In the genomic region with DNA sequence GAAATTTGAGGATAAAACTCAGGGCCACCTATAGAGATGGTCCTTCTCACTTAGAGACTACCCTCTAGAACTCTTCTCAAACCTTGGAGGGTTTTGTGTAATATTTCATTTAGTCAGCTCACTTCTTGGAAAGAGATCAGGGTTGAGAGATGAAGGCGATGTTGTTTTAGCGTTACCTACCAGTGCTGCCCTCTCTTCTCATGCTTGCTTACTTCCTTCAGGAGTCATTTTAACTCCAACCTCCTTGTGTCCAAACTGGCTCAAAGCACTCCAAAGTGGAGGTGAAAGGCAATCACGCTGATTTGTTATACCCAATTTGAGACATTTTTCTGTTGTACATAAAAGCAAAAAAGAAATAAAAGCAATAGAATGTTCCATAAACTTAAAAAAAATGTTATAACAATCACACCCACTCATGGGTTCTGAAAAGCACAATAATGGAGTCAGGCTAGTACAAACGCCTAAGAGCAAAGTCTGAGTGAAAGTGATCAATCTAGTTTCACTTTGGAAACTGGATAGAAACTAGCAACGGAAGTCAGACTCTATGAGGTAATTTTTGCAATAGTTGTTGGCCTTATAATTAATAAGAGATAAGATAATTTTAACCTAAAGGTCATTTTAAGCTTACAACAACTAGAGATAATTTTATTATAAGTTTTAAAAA, we compare ENCODE assay signal across 11 cellular contexts.
A peak's percentile ranks its signal among the peaks of the same experiment; 100 is the strongest.
DNase-seq lines count a peak whose midpoint lies in the region; ATAC-seq and TF ChIP-seq lines count a peak whose summit lies in the region.
"Had no signal": no experiment of that assay in that cellular context is flagged by ENCODE, and none has a peak within 500 bp of the region (broad histone marks: within the 10 kb centered on the region; RNA-seq: fewer than 3 reads in every experiment).

No MANE protein-coding gene starts in this region.

- TF ChIP-seq POLR2A in gastroesophageal sphincter (IDR thresholded peaks at IDR 0.05) = no peak

- no peak for TF ChIP-seq CTCF in natural killer cell (IDR thresholded peaks at IDR 0.05)
- no peak for TF ChIP-seq CTCF in SK-N-SH (IDR thresholded peaks at IDR 0.05)
- no peak for TF ChIP-seq CTCF in gastroesophageal sphincter (IDR thresholded peaks at IDR 0.05)

- no peaks in the 10 kb centered on the region for H3K9me3 ChIP-seq in SK-N-SH
- H3K9me3 ChIP-seq in gastroesophageal sphincter = no peaks in the 10 kb centered on the region
- H3K9me3 ChIP-seq: SJSA1 had no signal

- WGBS in SK-N-SH (ENCODE audit: low lambda C conversion rate) = 96% methylated on average over 5 of the region's 5 CpGs
- WGBS in gastroesophageal sphincter (ENCODE audit: low coverage in 1 of 2), 2 donors = 72 to 78% methylated on average over 5 of the region's 5 CpGs

- H3K4me3 ChIP-seq in SK-N-SH (ENCODE audit: low read depth in 2 of 2, low read length in 1 of 2) = no peak overlapping the region
- no peak overlapping the region for H3K4me3 ChIP-seq in H7 (ENCODE audit: insufficient read depth, low read depth, low read length)
- no peak overlapping the region for H3K4me3 ChIP-seq in gastroesophageal sphincter
- H3K4me3 ChIP-seq: SJSA1 had no signal

- no peaks in the 10 kb centered on the region for H3K9me3 Mint-ChIP-seq in activated naive CD8-positive, alpha-beta T cell (ENCODE audit: low read depth)
- no peaks in the 10 kb centered on the region for H3K9me3 Mint-ChIP-seq in natural killer cell

- H3K36me3 Mint-ChIP-seq in activated naive CD8-positive, alpha-beta T cell = peaks cover 9% of the 10 kb centered on the region
- H3K36me3 Mint-ChIP-seq in natural killer cell = no peaks in the 10 kb centered on the region

- no peaks in the 10 kb centered on the region for H3K27me3 Mint-ChIP-seq in activated naive CD8-positive, alpha-beta T cell
- H3K27me3 Mint-ChIP-seq in natural killer cell (ENCODE audit: low read depth in 2 of 2) = no peaks in the 10 kb centered on the region

- H4K20me1 ChIP-seq in SK-N-SH (ENCODE audit: insufficient read depth) = no peaks in the 10 kb centered on the region

- peaks cover 97% of the 10 kb centered on the region for H3K79me2 ChIP-seq in SK-N-SH (ENCODE audit: insufficient read depth)

- TF ChIP-seq RAD21 in SK-N-SH (IDR thresholded peaks at IDR 0.05; ENCODE audit: low read length) = no peak

- H3K9me2 ChIP-seq in SK-N-SH = no peaks in the 10 kb centered on the region

- H3K9ac ChIP-seq in SK-N-SH = no peak overlapping the region

- no peaks in the 10 kb centered on the region for H3F3A ChIP-seq in SK-N-SH (replicated peaks; ENCODE audit: insufficient read depth)

- no peak overlapping the region for H3K4me2 ChIP-seq in SK-N-SH

- H3K4me3 Mint-ChIP-seq in activated naive CD8-positive, alpha-beta T cell = peak overlapping the region; percentile 82
- peak overlapping the region; percentile 21 for H3K4me3 Mint-ChIP-seq in natural killer cell

- POLR2A ChIA-PET in SK-N-SH (lab: Yijun Ruan, JAX) = no interaction called here

- intact Hi-C loops in natural killer cell (cut with micrococcal nuclease) = no loop called here

- H3K4me1 ChIP-seq in SK-N-SH (ENCODE audit: control insufficient read depth in 1 of 2, insufficient read depth in 2 of 2, low read depth in 1 of 2, low read length in 1 of 2) = no peaks in the 10 kb centered on the region
- peaks cover 0 to 30% (median under 1%) of the 10 kb centered on the region in 3 donors for H3K4me1 ChIP-seq in gastroesophageal sphincter

- H3K27ac ChIP-seq in SK-N-SH (ENCODE audit: low read depth in 2 of 2, low read length in 1 of 2) = no peak overlapping the region
- peak overlapping the region in 1 of 4 donors; percentile 16 for H3K27ac ChIP-seq in gastroesophageal sphincter
- H3K27ac ChIP-seq: epithelial cell of prostate, SJSA1 had no signal

- CTCF ChIA-PET in SK-N-SH (lab: Yijun Ruan, JAX) = no interaction called here

- peak overlapping the region; percentile 90 for H3K27ac Mint-ChIP-seq in activated naive CD8-positive, alpha-beta T cell
- H3K27ac Mint-ChIP-seq in natural killer cell = peak overlapping the region; percentile 55 to 60

- TF ChIP-seq EP300 in SK-N-SH (IDR thresholded peaks at IDR 0.05; ENCODE audit: borderline replicate concordance in 1 of 2, low read depth in 1 of 2, low read length in 1 of 2) = no peak
- no peak for TF ChIP-seq EP300 in gastroesophageal sphincter (IDR thresholded peaks at IDR 0.05)

- H3K36me3 ChIP-seq in SK-N-SH (replicated peaks in 1 of 2; ENCODE audit: control insufficient read depth in 1 of 2, insufficient read depth in 2 of 2, low read length in 1 of 2) (peaks cover 0 to 8% of the 10 kb centered on the region in 2 experiments), H7 (replicated peaks; ENCODE audit: control insufficient read depth, insufficient read depth, low read length) (no peaks in the 10 kb centered on the region), gastroesophageal sphincter (peaks cover 0 to 12% of the 10 kb centered on the region in 2 donors)

- peaks cover 35% of the 10 kb centered on the region for H3K4me1 Mint-ChIP-seq in activated naive CD8-positive, alpha-beta T cell (ENCODE audit: low read depth)
- peaks cover 9 to 27% of the 10 kb centered on the region in 2 donors for H3K4me1 Mint-ChIP-seq in natural killer cell

- H2AFZ ChIP-seq in SK-N-SH (ENCODE audit: low read depth) = no peak overlapping the region

- DNase-seq in natural killer cell = no peak
- DNase-seq in SK-N-SH = no peak
- no peak for DNase-seq in H7
- DNase-seq: NCI-H2081 had no signal

- H3K27me3 ChIP-seq in SK-N-SH (ENCODE audit: insufficient read depth) (no peaks in the 10 kb centered on the region), H7 (ENCODE audit: control insufficient read depth, insufficient read depth, low read length) (no peaks in the 10 kb centered on the region), gastroesophageal sphincter (no peaks in the 10 kb centered on the region)
- H3K27me3 ChIP-seq: SJSA1 had no signal

- ATAC-seq in GM18498 (IDR thresholded peaks at IDR 0.05; ENCODE audit: unreplicated experiment) (peak; percentile 69), HG02938 (IDR thresholded peaks at IDR 0.05; ENCODE audit: unreplicated experiment) (peak; percentile 49), natural killer cell (peak; percentile 69 to 78 (median 78)), GM19397 (IDR thresholded peaks at IDR 0.05; ENCODE audit: unreplicated experiment) (no peak), gastroesophageal sphincter (no peak)

TF ChIP-seq in SK-N-SH, 30 proteins besides CTCF, POLR2A, EP300 and RAD21:
- TF ChIP-seq USF1 (IDR thresholded peaks at IDR 0.05; ENCODE audit: borderline replicate concordance, low read depth) = no peak
- TF ChIP-seq RCOR1 (IDR thresholded peaks at IDR 0.05; ENCODE audit: low read length) = no peak
- TF ChIP-seq FOSL2 (IDR thresholded peaks at IDR 0.05; ENCODE audit: borderline replicate concordance, low read depth) = no peak
TF ChIP-seq in SK-N-SH: peak in this region for 0.

Comparison
In these comparisons a context has a peak if more than half of its experiments do, and no peak if none do; other contexts are left out.
1. ATAC-seq: peak in GM18498 (single experiment), HG02938 (single experiment) and natural killer cell (3 of 3); none in GM19397 (single experiment) and gastroesophageal sphincter (single experiment).